ENCODE assay signal across 1 cellular context in genomic region chr1:180924939-180925338, GRCh38.
TF ChIP-seq lines count a peak whose summit lies in the region.

No MANE protein-coding gene starts in this region.

TF ChIP-seq in GM23338, 12 proteins besides CTCF, POLR2A, EP300 and RAD21:
- TF ChIP-seq EZH2 (IDR thresholded peaks at IDR 0.05; ENCODE audit: low read depth, unreplicated experiment) = no peak
- TF ChIP-seq REST (IDR thresholded peaks at IDR 0.05; ENCODE audit: unreplicated experiment) = no peak
- TF ChIP-seq ZNF462 (CRISPR knock-in tag; IDR thresholded peaks at IDR 0.05) = no peak
- no peak for TF ChIP-seq NANOG (IDR thresholded peaks at IDR 0.05; ENCODE audit: borderline replicate concordance)
- TF ChIP-seq ZNF331 (CRISPR knock-in tag; IDR thresholded peaks at IDR 0.05; ENCODE audit: low read depth) = no peak
- no peak for TF ChIP-seq CREB1 (CRISPR knock-in tag; IDR thresholded peaks at IDR 0.05; ENCODE audit: low read depth)
- no peak for TF ChIP-seq POLR2AphosphoS5 (IDR thresholded peaks at IDR 0.05; ENCODE audit: low read depth)
- TF ChIP-seq EZH2phosphoT487 (IDR thresholded peaks at IDR 0.05; ENCODE audit: unreplicated experiment) = no peak
